ENCODE assay signal across 9 cellular contexts in the genomic region with DNA sequence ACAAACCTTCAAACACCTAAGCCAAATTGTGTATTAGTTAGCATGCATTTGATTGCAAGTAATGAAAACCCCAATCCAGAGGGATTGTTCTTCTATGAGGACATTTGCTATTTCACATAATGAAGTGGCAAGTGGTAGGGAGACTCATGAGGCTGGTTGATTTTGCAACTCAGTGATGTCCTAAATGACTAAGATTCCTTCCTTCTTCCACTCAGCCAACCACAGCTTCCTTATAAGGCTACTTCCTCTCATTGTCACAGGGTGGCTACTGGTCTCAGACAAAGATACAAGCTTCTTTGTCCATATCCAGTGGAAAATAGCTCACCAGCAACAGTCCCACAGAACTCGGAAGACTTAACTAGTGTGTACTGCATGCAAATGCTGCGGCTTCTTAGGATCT. TPM values are rescaled to one million over a fixed set of nuclear protein-coding genes. Genes with fewer than 3 reads are reported as not detected.
DNase-seq lines count a peak whose midpoint lies in the region; ATAC-seq, FAIRE-seq and TF ChIP-seq lines count a peak whose summit lies in the region.
"Had no signal": no experiment of that assay in that cellular context is flagged by ENCODE, and none has a peak within 500 bp of the region (broad histone marks: within the 10 kb centered on the region; RNA-seq: fewer than 3 reads in every experiment).

No MANE protein-coding gene starts in this region.

- TF ChIP-seq EP300 in GM12878 (IDR thresholded peaks at IDR 0.05; ENCODE audit: borderline replicate concordance in 1 of 2, control insufficient read depth in 1 of 2, low read depth in 2 of 2, low read length in 2 of 2): no peak

- CTCF ChIA-PET in GM12878 (lab: Yijun Ruan, JAX): no interaction called here

- no peak overlapping the region for H3K4me2 ChIP-seq in GM12878 (ENCODE audit: control insufficient read depth, insufficient read depth)

- H4K20me1 ChIP-seq in GM12878 (ENCODE audit: control insufficient read depth, insufficient read depth): no peaks in the 10 kb centered on the region

- 45% methylated on average over 2 of the region's 2 CpGs for WGBS in GM12878 (ENCODE audit: insufficient coverage, insufficient replicate concordance, low lambda C conversion rate, missing lambda C conversion rate)
- 78 to 79% methylated on average over 2 of the region's 2 CpGs for WGBS in testis, 2 donors

- intact Hi-C loops in GM12878 (cut with micrococcal nuclease; ENCODE audit: unreplicated experiment): no loop called here
- intact Hi-C loops in testis (cut with DNase I; ENCODE audit: low total_unique reads): no loop called here

- no peak overlapping the region for H2AFZ ChIP-seq in GM12878 (ENCODE audit: control insufficient read depth, low read depth, low read length)

- SMC1A ChIA-PET in GM12878 (lab: Charles Lee; ENCODE audit: uncharacterized antibody, unreplicated experiment): interaction anchor here (1.5 kb wide), 1 partner anchor 10 kb away, joined by 3 read pairs; no protein-coding TSS in a partner anchor

- no peak for DNase-seq in GM12878 (ENCODE audit: low read depth, low spot score)
- DNase-seq in myocyte (ENCODE audit: low read depth): peak; percentile 61
- DNase-seq in NCI-H187 treated with DMSO at 0.1 percent for 48 hours (lab: John Stamatoyannopoulos, UW): no peak
- DNase-seq in activated CD4-positive, alpha-beta T cell treated with anti-CD3 and anti-CD28 coated beads for 4 hours: no peak
- DNase-seq in testis: no peak
- no peak for DNase-seq in NCI-H2196 (lab: John Stamatoyannopoulos, UW; ENCODE audit: unreplicated experiment)
- DNase-seq: NCI-H510A had no signal

- no peak for TF ChIP-seq CTCF in GM12878 (IDR thresholded peaks at IDR 0.05 in 2 of 3, conservative IDR thresholded peaks at IDR 0.05 in 1 of 3; ENCODE audit: control insufficient read depth in 2 of 3, extremely low read depth in 1 of 3, insufficient read depth in 1 of 3, low read depth in 3 of 3, low read length in 3 of 3)
- TF ChIP-seq CTCF in testis (IDR thresholded peaks at IDR 0.05): no peak

- H3K4me1 ChIP-seq in GM12878 (ENCODE audit: control insufficient read depth, insufficient read depth, low read length) (no peaks in the 10 kb centered on the region), testis (no peaks in the 10 kb centered on the region)

- TF ChIP-seq POLR2A in GM12878 (IDR thresholded peaks at IDR 0.05; ENCODE audit: low read depth, low read length): no peak
- no peak for TF ChIP-seq POLR2A in testis (IDR thresholded peaks at IDR 0.05)

- peak; percentile 69 for ATAC-seq in GM18861 (IDR thresholded peaks at IDR 0.05; ENCODE audit: unreplicated experiment)
- peak; percentile 92 for ATAC-seq in HG03342 (IDR thresholded peaks at IDR 0.05; ENCODE audit: unreplicated experiment)
- ATAC-seq in GM12878: peak; percentile 67

- no peak overlapping the region for H3K9ac ChIP-seq in GM12878 (ENCODE audit: control insufficient read depth, insufficient read depth, low read length)

- H3K27me3 ChIP-seq in GM12878 (replicated peaks in 1 of 2; ENCODE audit: control insufficient read depth in 2 of 2, insufficient read depth in 2 of 2, low read length in 1 of 2) (no peaks in the 10 kb centered on the region; a peak in 1 of 4 replicates), testis (no peaks in the 10 kb centered on the region)

- H3K36me3 ChIP-seq in GM12878 (ENCODE audit: control insufficient read depth in 2 of 2, insufficient read depth in 2 of 2, low read length in 1 of 2) (no peaks in the 10 kb centered on the region), testis (ENCODE audit: low read depth, missing control alignments) (no peaks in the 10 kb centered on the region)

- H3K4me3 ChIP-seq in GM12878 (no peak overlapping the region), testis (no peak overlapping the region)

- no peak for FAIRE-seq in GM12878 (lab: Jason Lieb, UNC)

- no peaks in the 10 kb centered on the region for H3K9me3 ChIP-seq in GM12878 (replicated peaks; ENCODE audit: control insufficient read depth, insufficient read depth, low read length)
- no peaks in the 10 kb centered on the region for H3K9me3 ChIP-seq in testis

- TF ChIP-seq RAD21 in GM12878 (IDR thresholded peaks at IDR 0.05; ENCODE audit: insufficient read depth, low read depth, low read length): no peak

- POLR2A ChIA-PET in GM12878 (lab: Charles Lee): no interaction called here

- H3K79me2 ChIP-seq in GM12878 (ENCODE audit: control insufficient read depth, insufficient read depth, low read length): no peaks in the 10 kb centered on the region

- BruUV-seq in GM12878 (replicated peaks; lab: Mats Ljungman, UMichigan): no TSS peak

- H3K27ac ChIP-seq in GM12878 (ENCODE audit: control insufficient read depth, insufficient read depth) (no peak overlapping the region), testis (no peak overlapping the region)

- in situ Hi-C loops in GM12878 (cut with MboI): no loop called here

- RAD21 ChIA-PET in GM12878 (lab: Charles Lee; ENCODE audit: unreplicated experiment): no interaction called here

TF ChIP-seq in GM12878, 131 proteins besides CTCF, POLR2A, EP300 and RAD21:
- no peak for TF ChIP-seq ELK1 (IDR thresholded peaks at IDR 0.05; ENCODE audit: low read depth, low read length)
- TF ChIP-seq SRF (IDR thresholded peaks at IDR 0.05; ENCODE audit: low read depth in 2 of 2, low read length in 2 of 2): peak in 1 of 2 experiments; percentile 70; a peak in 1 of 4 replicates

RNA-seq across cellular contexts. Expression of gene OTC, which starts 5.3 kb away (rescaled TPM):
- total RNA-seq in GM12878 (2013; cell fraction: nucleolus; rRNA removed): not detected in 2 replicates
- total RNA-seq in GM12878 (2014; rRNA removed): not detected in 2 replicates
- not detected in 2 replicates for total RNA-seq in GM12878 (2014; rRNA removed; fragmentation: Illumina TruSeq; extraction: Trizol)
- not detected in 2 replicates for total RNA-seq in GM12878 (2021)
- polyA plus RNA-seq in GM12878 (2011; ENCODE audit: low read depth): not detected
- polyA plus RNA-seq in GM12878 (2011; rRNA removed): not detected in 2 replicates
- not detected in 2 replicates for polyA plus RNA-seq in GM12878 (2011; cell fraction: cytosol; rRNA removed)
- not detected in 2 replicates for polyA plus RNA-seq in GM12878 (2011; cell fraction: nucleus; rRNA removed)
- polyA plus RNA-seq in GM12878 (2012): not detected in 2 replicates
- polyA plus RNA-seq in GM12878 (2014; fragmentation: Illumina TruSeq; extraction: Trizol): not detected in 2 replicates
- polyA plus RNA-seq in GM12878 (2014; fragmentation: Nextera tagmentation; extraction: Ambion mirVana): not detected
- polyA plus RNA-seq in GM12878 (2014; rRNA removed): not detected in 2 replicates
- not detected for polyA plus RNA-seq in GM12878 (2016; fragmentation: Nextera tagmentation; extraction: Ambion mirVana)
- polyA minus RNA-seq in GM12878 (2011; rRNA and poly(A)+ RNA removed): not detected in 2 replicates
- polyA minus RNA-seq in GM12878 (2011; cell fraction: cytosol; rRNA and poly(A)+ RNA removed): not detected in 2 replicates
- not detected in 2 replicates for polyA minus RNA-seq in GM12878 (2011; cell fraction: nucleus; rRNA and poly(A)+ RNA removed)
- total RNA-seq in myocyte: not detected in 2 replicates
- polyA plus RNA-seq in myocyte (2012): not detected
- total RNA-seq in testis: under 1 TPM; 0.39 to 0.68 TPM
- 0.55 TPM for polyA plus RNA-seq in testis (ENCODE audit: insufficient read depth, low read depth, low replicate concordance)

RNA-seq across cellular contexts. Expression of gene RPGR, which starts 19.8 kb away (rescaled TPM):
- total RNA-seq in GM12878 (2013; cell fraction: nucleolus; rRNA removed): 40.5 and 41.7 TPM in 2 replicates
- 7.7 TPM in 2 replicates for total RNA-seq in GM12878 (2014; rRNA removed)
- 11.1 and 11.9 TPM in 2 replicates for total RNA-seq in GM12878 (2014; rRNA removed; fragmentation: Illumina TruSeq; extraction: Trizol)
- 5.5 and 6.6 TPM in 2 replicates for total RNA-seq in GM12878 (2021)
- polyA plus RNA-seq in GM12878 (2011; ENCODE audit: low read depth): 1.8 TPM
- 6.6 and 9.9 TPM in 2 replicates for polyA plus RNA-seq in GM12878 (2011; rRNA removed)
- 1.5 and 1.7 TPM in 2 replicates for polyA plus RNA-seq in GM12878 (2011; cell fraction: cytosol; rRNA removed)
- 5.8 and 7.9 TPM in 2 replicates for polyA plus RNA-seq in GM12878 (2011; cell fraction: nucleus; rRNA removed)
- polyA plus RNA-seq in GM12878 (2012): 2.8 and 3.8 TPM in 2 replicates
- 13.4 and 18.7 TPM in 2 replicates for polyA plus RNA-seq in GM12878 (2014; fragmentation: Illumina TruSeq; extraction: Trizol)
- polyA plus RNA-seq in GM12878 (2014; fragmentation: Nextera tagmentation; extraction: Ambion mirVana): 1 to 10 TPM; 7.6 to 8.1 TPM
- 6.3 and 8.9 TPM in 2 replicates for polyA plus RNA-seq in GM12878 (2014; rRNA removed)
- polyA plus RNA-seq in GM12878 (2016; fragmentation: Nextera tagmentation; extraction: Ambion mirVana): 1 to 10 TPM; 5.8 to 7.1 TPM
- polyA minus RNA-seq in GM12878 (2011; rRNA and poly(A)+ RNA removed): 4.4 and 4.6 TPM in 2 replicates
- polyA minus RNA-seq in GM12878 (2011; cell fraction: cytosol; rRNA and poly(A)+ RNA removed): 1.2 and 1.5 TPM in 2 replicates
- polyA minus RNA-seq in GM12878 (2011; cell fraction: nucleus; rRNA and poly(A)+ RNA removed): 5.7 and 8.2 TPM in 2 replicates
- total RNA-seq in myocyte: 6.7 and 8.8 TPM in 2 replicates
- 2.6 TPM for polyA plus RNA-seq in myocyte (2012)
- 10 to 100 TPM; 21.0 to 25.6 TPM for total RNA-seq in testis
- 8.0 TPM for polyA plus RNA-seq in testis (ENCODE audit: insufficient read depth, low read depth, low replicate concordance)
